In genomic region chr15:49046113-49046883, GRCh38 we compare ENCODE assay signal across 1 cellular context.
TF ChIP-seq lines count a peak whose summit lies in the region.

A gene with protein sequence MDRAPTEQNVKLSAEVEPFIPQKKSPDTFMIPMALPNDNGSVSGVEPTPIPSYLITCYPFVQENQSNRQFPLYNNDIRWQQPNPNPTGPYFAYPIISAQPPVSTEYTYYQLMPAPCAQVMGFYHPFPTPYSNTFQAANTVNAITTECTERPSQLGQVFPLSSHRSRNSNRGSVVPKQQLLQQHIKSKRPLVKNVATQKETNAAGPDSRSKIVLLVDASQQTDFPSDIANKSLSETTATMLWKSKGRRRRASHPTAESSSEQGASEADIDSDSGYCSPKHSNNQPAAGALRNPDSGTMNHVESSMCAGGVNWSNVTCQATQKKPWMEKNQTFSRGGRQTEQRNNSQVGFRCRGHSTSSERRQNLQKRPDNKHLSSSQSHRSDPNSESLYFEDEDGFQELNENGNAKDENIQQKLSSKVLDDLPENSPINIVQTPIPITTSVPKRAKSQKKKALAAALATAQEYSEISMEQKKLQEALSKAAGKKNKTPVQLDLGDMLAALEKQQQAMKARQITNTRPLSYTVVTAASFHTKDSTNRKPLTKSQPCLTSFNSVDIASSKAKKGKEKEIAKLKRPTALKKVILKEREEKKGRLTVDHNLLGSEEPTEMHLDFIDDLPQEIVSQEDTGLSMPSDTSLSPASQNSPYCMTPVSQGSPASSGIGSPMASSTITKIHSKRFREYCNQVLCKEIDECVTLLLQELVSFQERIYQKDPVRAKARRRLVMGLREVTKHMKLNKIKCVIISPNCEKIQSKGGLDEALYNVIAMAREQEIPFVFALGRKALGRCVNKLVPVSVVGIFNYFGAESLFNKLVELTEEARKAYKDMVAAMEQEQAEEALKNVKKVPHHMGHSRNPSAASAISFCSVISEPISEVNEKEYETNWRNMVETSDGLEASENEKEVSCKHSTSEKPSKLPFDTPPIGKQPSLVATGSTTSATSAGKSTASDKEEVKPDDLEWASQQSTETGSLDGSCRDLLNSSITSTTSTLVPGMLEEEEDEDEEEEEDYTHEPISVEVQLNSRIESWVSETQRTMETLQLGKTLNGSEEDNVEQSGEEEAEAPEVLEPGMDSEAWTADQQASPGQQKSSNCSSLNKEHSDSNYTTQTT (minus strand): TSS chr15:49046446. CDS start chr15:49046299, 147 bp downstream.

TF ChIP-seq in SK-N-SH, 30 proteins besides CTCF, POLR2A, EP300 and RAD21 (continued from another document):
- 0 out of 2 replicates have a peak, but pooled peaks have one; percentile 35 for TF ChIP-seq FOXJ3 (CRISPR knock-in tag; IDR thresholded peaks at IDR 0.05)
- TF ChIP-seq GABPA (IDR thresholded peaks at IDR 0.05; ENCODE audit: low read depth) = peak; percentile 41; the same call in 1 of the 2 replicates
- peak; percentile 98 for TF ChIP-seq YY1 (IDR thresholded peaks at IDR 0.05; ENCODE audit: low read depth)
- TF ChIP-seq EZH2phosphoT487 (IDR thresholded peaks at IDR 0.05; ENCODE audit: borderline replicate concordance, low read depth) = no peak
- peak; percentile 86 for TF ChIP-seq CHD2 (IDR thresholded peaks at IDR 0.05; ENCODE audit: low read length, partially characterized antibody)
- TF ChIP-seq PBX3 (IDR thresholded peaks at IDR 0.05) = peak; percentile 91
- TF ChIP-seq POLR2AphosphoS5 (IDR thresholded peaks at IDR 0.05; ENCODE audit: low read depth, low read length) = peak; percentile 83
- peak; percentile 73 for TF ChIP-seq REST (IDR thresholded peaks at IDR 0.05; ENCODE audit: low read depth, low read length)
- peak; percentile 26; the same call in 1 of the 2 replicates for TF ChIP-seq NFIC (IDR thresholded peaks at IDR 0.05; ENCODE audit: borderline replicate concordance)
- TF ChIP-seq MAX (IDR thresholded peaks at IDR 0.05; ENCODE audit: low read depth) = peak; percentile 81; the same call in 1 of the 2 replicates
